Comparison of ENCODE assay signal across 1 cellular context in the genomic region with DNA sequence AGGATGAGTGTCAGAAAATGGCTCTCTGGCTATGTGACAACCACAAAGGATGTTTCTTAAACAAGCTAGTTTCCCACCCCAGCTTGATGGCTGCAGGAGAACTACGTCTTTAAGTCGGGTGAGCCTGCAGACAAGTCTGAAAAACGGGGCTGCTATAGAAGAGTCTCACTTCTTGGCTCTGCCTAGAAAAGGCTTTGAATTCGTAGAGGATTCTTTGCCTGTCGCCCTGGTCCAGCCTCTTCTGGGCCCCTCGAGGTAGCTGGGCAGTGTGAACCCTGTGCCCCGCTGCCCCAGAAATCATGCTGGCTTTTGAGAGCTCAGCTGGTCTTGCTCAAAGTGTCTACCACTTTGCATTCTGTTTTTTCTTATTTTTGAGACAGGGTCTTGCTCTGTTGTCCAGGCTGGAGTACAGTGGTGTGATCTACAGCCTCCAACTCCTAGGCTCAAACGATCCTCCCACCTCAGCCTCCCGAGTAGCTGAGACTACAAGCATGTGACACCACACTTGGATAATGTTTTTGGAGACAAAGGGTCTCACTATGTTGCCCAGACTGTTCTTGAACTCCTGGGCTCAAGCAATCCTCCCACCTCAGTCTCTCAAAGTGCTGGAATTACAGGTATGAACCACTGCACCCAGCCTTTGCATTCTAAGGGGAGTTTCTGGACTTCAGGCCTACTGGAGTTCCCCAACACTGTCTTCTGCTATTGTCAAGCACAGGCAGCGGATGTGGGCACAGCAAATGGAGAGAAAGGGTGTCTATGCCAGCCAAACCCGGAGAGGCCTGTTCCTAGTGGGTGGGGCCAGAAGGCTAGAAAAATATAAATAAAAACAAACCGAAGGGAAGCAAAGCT.
TF ChIP-seq lines count a peak whose summit lies in the region.

No MANE protein-coding gene starts in this region.

TF ChIP-seq in HepG2, 621 proteins besides CTCF, POLR2A, EP300 and RAD21:
- TF ChIP-seq BRD4 (CRISPR knock-in tag; IDR thresholded peaks at IDR 0.05) (no peak), ZMYM3 (CRISPR knock-in tag; IDR thresholded peaks at IDR 0.05) (peak; percentile 24; the same call in 1 of the 2 replicates), ZNF121 (CRISPR knock-in tag; IDR thresholded peaks at IDR 0.05) (peak; percentile 92), ZNF770 (CRISPR knock-in tag; IDR thresholded peaks at IDR 0.05) (peak; percentile 88), YEATS4 (CRISPR knock-in tag; IDR thresholded peaks at IDR 0.05; ENCODE audit: borderline replicate concordance) (0 out of 2 replicates have a peak, but pooled peaks have one; percentile 19), ZNF557 (CRISPR knock-in tag; IDR thresholded peaks at IDR 0.05) (no peak), PAX8 (CRISPR knock-in tag; IDR thresholded peaks at IDR 0.05; ENCODE audit: borderline replicate concordance) (no peak), NFYC (CRISPR knock-in tag; IDR thresholded peaks at IDR 0.05) (no peak), HOXA3 (CRISPR knock-in tag; IDR thresholded peaks at IDR 0.05) (peak; percentile 19; the same call in 1 of the 2 replicates)
TF ChIP-seq in HepG2: peak in this region for 5.
